Comparison of ENCODE assay signal across 8 cellular contexts in genomic region chr1:16248603-16249534, GRCh38. TPM values are rescaled to one million over a fixed set of nuclear protein-coding genes. Genes with fewer than 3 reads are reported as not detected.
DNase-seq lines count a peak whose midpoint lies in the region; ATAC-seq and TF ChIP-seq lines count a peak whose summit lies in the region.

No MANE protein-coding gene starts in this region.

- H4K91ac ChIP-seq in neuronal stem cell (ENCODE audit: low read depth, low read length, poor library complexity) = no peak overlapping the region

- H2AFZ ChIP-seq in neuronal stem cell (ENCODE audit: low read length) = no peak overlapping the region

- peak; percentile 65 for ATAC-seq in GM21576 (IDR thresholded peaks at IDR 0.05; ENCODE audit: unreplicated experiment)
- no peak for ATAC-seq in HG03196 (IDR thresholded peaks at IDR 0.05; ENCODE audit: unreplicated experiment)

- intact Hi-C loops in adrenal gland (cut with DNase I) = loop anchor here in 1 of 2 donors (5.0 kb wide), 1 partner anchor 52 kb away; no protein-coding TSS in a partner anchor

- no peak overlapping the region for H2BK120ac ChIP-seq in neuronal stem cell (ENCODE audit: low read depth, low read length)

- H3K9me3 ChIP-seq in adrenal gland (replicated peaks in 1 of 3) (no peaks in the 10 kb centered on the region), right atrium auricular region (no peaks in the 10 kb centered on the region), neuronal stem cell (replicated peaks in 1 of 2; ENCODE audit: control insufficient read depth in 2 of 2, insufficient read depth in 1 of 2, low read depth in 1 of 2, low read length in 2 of 2) (no peaks in the 10 kb centered on the region)

- H3K4me3 ChIP-seq in adrenal gland = peak overlapping the region in 1 of 4 donors; percentile 18
- no peak overlapping the region for H3K4me3 ChIP-seq in right atrium auricular region
- no peak overlapping the region for H3K4me3 ChIP-seq in skin epidermis
- no peak overlapping the region for H3K4me3 ChIP-seq in neuronal stem cell (ENCODE audit: low read length in 2 of 2)

- no peak overlapping the region for H3K4me2 ChIP-seq in neuronal stem cell (ENCODE audit: insufficient read depth, low read length, poor library complexity, severe bottlenecking)

- H4K8ac ChIP-seq in neuronal stem cell (ENCODE audit: low read depth, low read length) = no peak overlapping the region

- H3K27me3 ChIP-seq in adrenal gland (no peaks in the 10 kb centered on the region), right atrium auricular region (no peaks in the 10 kb centered on the region), neuronal stem cell (ENCODE audit: control insufficient read depth in 3 of 3, insufficient read depth in 3 of 3, low read depth in 1 of 3, low read length in 3 of 3) (no peaks in the 10 kb centered on the region)

- DNase-seq in NCI-H2171 treated with DMSO at 0.1 percent for 48 hours (lab: John Stamatoyannopoulos, UW) (peak; percentile 92), adrenal gland (peak; percentile 86 to 96 (median 90)), right atrium auricular region (ENCODE audit: low spot score) (peak; percentile 91), neuronal stem cell (ENCODE audit: low spot score) (no peak)

- no peak overlapping the region for H2BK15ac ChIP-seq in neuronal stem cell (ENCODE audit: low read length)

- H3K23ac ChIP-seq in neuronal stem cell (ENCODE audit: low read depth, low read length, poor library complexity) = no peak overlapping the region

- H3K9ac ChIP-seq in neuronal stem cell (ENCODE audit: low read depth, low read length, poor library complexity) = no peak overlapping the region

- no peak overlapping the region for H3K4ac ChIP-seq in neuronal stem cell (ENCODE audit: low read length)

- no peak overlapping the region for H2AK5ac ChIP-seq in neuronal stem cell (ENCODE audit: low read depth, low read length)

- no peak overlapping the region for H2BK5ac ChIP-seq in neuronal stem cell (ENCODE audit: low read length)

- no peak overlapping the region for H3K14ac ChIP-seq in neuronal stem cell (ENCODE audit: low read length)

- TF ChIP-seq POLR2A in adrenal gland (IDR thresholded peaks at IDR 0.05) = no peak

- TF ChIP-seq CTCF in C4-2B (conservative IDR thresholded peaks at IDR 0.05) = no peak
- no peak for TF ChIP-seq CTCF in adrenal gland (IDR thresholded peaks at IDR 0.05)
- no peak for TF ChIP-seq CTCF in right atrium auricular region (IDR thresholded peaks at IDR 0.05)

- H2BK12ac ChIP-seq in neuronal stem cell (ENCODE audit: low read length) = no peak overlapping the region

- H3K4me1 ChIP-seq in adrenal gland (replicated peaks in 1 of 2) (peaks cover 32 to 48% of the 10 kb centered on the region in 2 donors), right atrium auricular region (peaks cover 0 to 64% of the 10 kb centered on the region in 2 donors), neuronal stem cell (ENCODE audit: control insufficient read depth in 2 of 2, insufficient read depth in 1 of 2, low read depth in 1 of 2, low read length in 2 of 2) (peaks cover 3% of the 10 kb centered on the region in 2 donors)

- WGBS in adrenal gland, 4 donors = 20 to 28% (median 22%) methylated on average over 7 of the region's 7 CpGs
- WGBS in neuronal stem cell (ENCODE audit: extremely low coverage in 2 of 2, insufficient read length in 2 of 2, insufficient replicate concordance in 1 of 2), 2 donors = no CpG with 5 or more reads among the region's 7 CpGs

- H3K27ac ChIP-seq in C4-2B = peak overlapping the region; percentile 91
- H3K27ac ChIP-seq in adrenal gland = peak overlapping the region; percentile 57 to 80 (median 72)
- H3K27ac ChIP-seq in right atrium auricular region = peak overlapping the region; percentile 81 to 85
- H3K27ac ChIP-seq in skin epidermis = peak overlapping the region in 16 of 21 experiments; percentile 4 to 67 (median 34)
- H3K27ac ChIP-seq in neuronal stem cell (replicated peaks; ENCODE audit: low read length) = no peak overlapping the region

- no peaks in the 10 kb centered on the region for H3K79me1 ChIP-seq in neuronal stem cell (ENCODE audit: low read depth, low read length)

- no peak overlapping the region for H3K18ac ChIP-seq in neuronal stem cell (ENCODE audit: low read length)

- H3K36me3 ChIP-seq in adrenal gland (replicated peaks in 1 of 2) = peaks cover 0 to 27% of the 10 kb centered on the region in 2 donors
- peaks cover 29% of the 10 kb centered on the region for H3K36me3 ChIP-seq in right atrium auricular region
- H3K36me3 ChIP-seq in neuronal stem cell (replicated peaks in 1 of 2; ENCODE audit: control insufficient read depth in 2 of 2, insufficient read depth in 2 of 2, low read length in 2 of 2) = peaks cover 19 to 79% of the 10 kb centered on the region in 2 donors

RNA-seq across cellular contexts. Expression of gene CPLANE2, which starts 11.9 kb away (rescaled TPM):
- total RNA-seq in adrenal gland (10 to 100 TPM; 10.5 to 21.3 (median 13.9) TPM), right atrium auricular region (1 to 10 TPM; 4.4 to 5.0 TPM)
- polyA plus RNA-seq in adrenal gland = 1 to 10 TPM; 2.8 to 6.3 (median 3.0) TPM
- 4.3 TPM for polyA plus RNA-seq in neuronal stem cell (2013, experiment 1 of 2)
- 5.2 TPM for polyA plus RNA-seq in neuronal stem cell (2013, experiment 2 of 2)

RNA-seq across cellular contexts. Expression of gene ARHGEF19, which starts 36.4 kb away (rescaled TPM):
- 10 to 100 TPM; 11.4 to 46.2 (median 23.8) TPM for total RNA-seq in adrenal gland
- polyA plus RNA-seq in adrenal gland = 10 to 100 TPM; 19.1 to 28.2 (median 19.1) TPM
- total RNA-seq in right atrium auricular region = 1 to 10 TPM; 1.5 to 4.8 TPM
- 14.7 TPM for polyA plus RNA-seq in neuronal stem cell (2013, experiment 1 of 2)
- polyA plus RNA-seq in neuronal stem cell (2013, experiment 2 of 2) = 14.8 TPM
